Comparison of ENCODE assay signal across 31 cellular contexts in genomic region chr5:66041612-66042011, GRCh38.
DNase-seq lines count a peak whose midpoint lies in the region; ATAC-seq, FAIRE-seq and TF ChIP-seq lines count a peak whose summit lies in the region.
"Had no signal": no experiment of that assay in that cellular context is flagged by ENCODE, and none has a peak within 500 bp of the region (broad histone marks: within the 10 kb centered on the region; RNA-seq: fewer than 3 reads in every experiment).

No MANE protein-coding gene starts in this region.

- intact Hi-C loops in activated naive CD4-positive, alpha-beta T cell treated with anti-CD3 and anti-CD28 coated beads for 36 hours (cut with micrococcal nuclease), result no loop called here

- ATAC-seq in memory B cell (ENCODE audit: low read depth), result no peak
- ATAC-seq: GM23338; naive thymus-derived CD8-positive, alpha-beta T cell had no signal

- peak; percentile 10 for DNase-seq in AG20443 (ENCODE audit: low spot score)
- DNase-seq in GM19239 (ENCODE audit: insufficient read length, low spot score), result no peak
- peak; percentile 30 for DNase-seq in choroid plexus epithelial cell (ENCODE audit: low read depth)
- no peak for DNase-seq in memory B cell (ENCODE audit: low spot score in 2 of 2)
- DNase-seq in activated naive CD4-positive, alpha-beta T cell treated with anti-CD3 and anti-CD28 coated beads for 36 hours, result no peak
- DNase-seq in RCC 7860 (ENCODE audit: low spot score), result no peak
- no peak for DNase-seq in SW 1271 (lab: John Stamatoyannopoulos, UW)
- DNase-seq: ACHN; activated CD4-positive, alpha-beta T cell treated with anti-CD3 and anti-CD28 coated beads, Interleukin-2, amount 50 U/mL, for 1 hour; activated naive CD4-positive, alpha-beta T cell treated with anti-CD3 and anti-CD28 coated beads, Interleukin-2, amount 10 ng/mL, durations not matched to agents 7 days and 5 days; aorta; C1 segment of cervical spinal cord; cortex of kidney; endodermal cell; esophagus squamous epithelium; midbrain; naive thymus-derived CD8-positive, alpha-beta T cell; NCI-H1092; NCI-H187; NCI-H526; retina; SHP77; stimulated activated CD4-positive, alpha-beta T cell treated with anti-CD3 and anti-CD28 coated beads, Interleukin-2, amount 100 ng/mL, for 24 hours; T1000 had no signal

- peaks cover 30% of the 10 kb centered on the region for H3K36me3 Mint-ChIP-seq in memory B cell
- peaks cover 25% of the 10 kb centered on the region for H3K36me3 Mint-ChIP-seq in activated naive CD4-positive, alpha-beta T cell treated with anti-CD3 and anti-CD28 coated beads for 36 hours (ENCODE audit: low read depth)

- H3K27ac Mint-ChIP-seq in memory B cell, result peak overlapping the region; percentile 42
- no peak overlapping the region for H3K27ac Mint-ChIP-seq in activated naive CD4-positive, alpha-beta T cell treated with anti-CD3 and anti-CD28 coated beads for 36 hours
- H3K27ac Mint-ChIP-seq: activated naive CD4-positive, alpha-beta T cell treated with anti-CD3 and anti-CD28 coated beads, Interleukin-2, amount 10 ng/mL, durations not matched to agents 7 days and 5 days; GM23338 had no signal

- H3K4me3 Mint-ChIP-seq in memory B cell, result no peak overlapping the region
- H3K4me3 Mint-ChIP-seq in activated naive CD4-positive, alpha-beta T cell treated with anti-CD3 and anti-CD28 coated beads for 36 hours, result no peak overlapping the region
- H3K4me3 Mint-ChIP-seq: activated naive CD4-positive, alpha-beta T cell treated with anti-CD3 and anti-CD28 coated beads, Interleukin-2, amount 10 ng/mL, durations not matched to agents 7 days and 5 days; endodermal cell; GM23338; naive thymus-derived CD8-positive, alpha-beta T cell had no signal

- no peak for TF ChIP-seq CTCF in choroid plexus epithelial cell (conservative IDR thresholded peaks at IDR 0.05; ENCODE audit: low read depth, low read length)

- H3K4me3 ChIP-seq in choroid plexus epithelial cell (ENCODE audit: low read depth, low read length), result no peak overlapping the region
- H3K4me3 ChIP-seq: cardiac muscle cell, esophagus squamous epithelium, GM23338, smooth muscle cell, tibial nerve had no signal

- H3K27me3 Mint-ChIP-seq in memory B cell, result no peaks in the 10 kb centered on the region
- no peaks in the 10 kb centered on the region for H3K27me3 Mint-ChIP-seq in activated naive CD4-positive, alpha-beta T cell treated with anti-CD3 and anti-CD28 coated beads for 36 hours (ENCODE audit: low read depth)
- H3K27me3 Mint-ChIP-seq: activated naive CD4-positive, alpha-beta T cell treated with anti-CD3 and anti-CD28 coated beads, Interleukin-2, amount 10 ng/mL, durations not matched to agents 7 days and 5 days; naive thymus-derived CD8-positive, alpha-beta T cell had no signal

- peaks cover 6% of the 10 kb centered on the region for H3K4me1 Mint-ChIP-seq in memory B cell
- peaks cover 8% of the 10 kb centered on the region for H3K4me1 Mint-ChIP-seq in activated naive CD4-positive, alpha-beta T cell treated with anti-CD3 and anti-CD28 coated beads for 36 hours (ENCODE audit: low read depth)
- H3K4me1 Mint-ChIP-seq: activated naive CD4-positive, alpha-beta T cell treated with anti-CD3 and anti-CD28 coated beads, Interleukin-2, amount 10 ng/mL, durations not matched to agents 7 days and 5 days; GM23338 had no signal

- no peaks in the 10 kb centered on the region for H3K9me3 Mint-ChIP-seq in memory B cell
- H3K9me3 Mint-ChIP-seq in activated naive CD4-positive, alpha-beta T cell treated with anti-CD3 and anti-CD28 coated beads for 36 hours, result no peaks in the 10 kb centered on the region
- H3K9me3 Mint-ChIP-seq: activated naive CD4-positive, alpha-beta T cell treated with anti-CD3 and anti-CD28 coated beads, Interleukin-2, amount 10 ng/mL, durations not matched to agents 7 days and 5 days; endodermal cell; GM23338; naive thymus-derived CD8-positive, alpha-beta T cell had no signal

- peak; percentile 59 for FAIRE-seq in GM19239 (lab: Jason Lieb, UNC)
- FAIRE-seq in RCC 7860 (lab: Jason Lieb, UNC), result no peak
- FAIRE-seq: D721Med, GM12891, keratinocyte had no signal

- CTCF ChIA-PET in activated naive CD4-positive, alpha-beta T cell treated with anti-CD3 and anti-CD28 coated beads for 36 hours (lab: Charles Lee), result interaction anchor here (0.6 to 0.7 kb wide), 2 partner anchors 171 to 299 kb away, joined by 3 to 4 read pairs; no protein-coding TSS in a partner anchor

Comparison
In these comparisons a context has a peak if more than half of its experiments do, and no peak if none do; other contexts are left out.
1. DNase-seq: peak in AG20443 (single experiment) and choroid plexus epithelial cell (single experiment); none in GM19239 (single experiment), memory B cell (0 of 2), activated naive CD4-positive, alpha-beta T cell treated with anti-CD3 and anti-CD28 coated beads for 36 hours (single experiment), RCC 7860 (single experiment) and SW 1271 (0 of 2).